10 cellular contexts compared by ENCODE assay signal in genomic region chr1:74010206-74010605, GRCh38.
DNase-seq lines count a peak whose midpoint lies in the region; ATAC-seq, FAIRE-seq and TF ChIP-seq lines count a peak whose summit lies in the region.
"Had no signal": no experiment of that assay in that cellular context is flagged by ENCODE, and none has a peak within 500 bp of the region (broad histone marks: within the 10 kb centered on the region; RNA-seq: fewer than 3 reads in every experiment).

No MANE protein-coding gene starts in this region.

- H3K27ac Mint-ChIP-seq in activated naive CD4-positive, alpha-beta T cell treated with anti-CD3 and anti-CD28 coated beads, Interleukin-2, amount 10 ng/mL, durations not matched to agents 7 days and 5 days: no peak overlapping the region

- CTCF ChIA-PET in activated naive CD4-positive, alpha-beta T cell treated with anti-CD3 and anti-CD28 coated beads, Interleukin-2, amount 10 ng/mL, durations not matched to agents 7 days and 5 days (lab: Charles Lee): no interaction called here

- no peaks in the 10 kb centered on the region for H3K27me3 Mint-ChIP-seq in activated naive CD4-positive, alpha-beta T cell treated with anti-CD3 and anti-CD28 coated beads, Interleukin-2, amount 10 ng/mL, durations not matched to agents 7 days and 5 days

- H3K9me2 ChIP-seq in Loucy (replicated peaks; ENCODE audit: low read depth, low read length): no peaks in the 10 kb centered on the region

- H3K79me2 ChIP-seq in Loucy (ENCODE audit: insufficient read depth, low read length): no peaks in the 10 kb centered on the region

- H3K4me2 ChIP-seq in Loucy (ENCODE audit: low read depth, low read length, poor library complexity, severe bottlenecking): peak overlapping the region; percentile 64

- TF ChIP-seq CTCF in Loucy (conservative IDR thresholded peaks at IDR 0.05; ENCODE audit: low read length): no peak

- H3K27ac ChIP-seq in small intestine (ENCODE audit: low read depth in 1 of 2, low read length in 1 of 2) (no peak overlapping the region), substantia nigra (ENCODE audit: low read depth, low read length, poor library complexity, severe bottlenecking) (no peak overlapping the region)
- H3K27ac ChIP-seq: right lobe of liver, thyroid gland had no signal

- H3K27me3 ChIP-seq in Loucy (ENCODE audit: insufficient read depth, low read length, poor library complexity, severe bottlenecking) (no peaks in the 10 kb centered on the region), small intestine (ENCODE audit: control insufficient read depth in 2 of 2, insufficient read depth in 2 of 2, low read length in 2 of 2) (no peaks in the 10 kb centered on the region)
- H3K27me3 ChIP-seq: right lobe of liver, thyroid gland had no signal

- no peak for FAIRE-seq in small intestine (lab: Jason Lieb, UNC)

- H3K36me3 Mint-ChIP-seq in activated naive CD4-positive, alpha-beta T cell treated with anti-CD3 and anti-CD28 coated beads, Interleukin-2, amount 10 ng/mL, durations not matched to agents 7 days and 5 days: no peaks in the 10 kb centered on the region

- H3K36me3 ChIP-seq in Loucy (ENCODE audit: insufficient read depth, low read length) (no peaks in the 10 kb centered on the region), small intestine (ENCODE audit: control insufficient read depth in 2 of 2, insufficient read depth in 2 of 2, low read length in 2 of 2) (no peaks in the 10 kb centered on the region)
- H3K36me3 ChIP-seq: right lobe of liver, thyroid gland had no signal

- no peaks in the 10 kb centered on the region for H3F3A ChIP-seq in Loucy (ENCODE audit: low read depth)

- H2AFZ ChIP-seq in Loucy (ENCODE audit: low read length): peak overlapping the region; percentile 86

- no peak for ATAC-seq in GM18520 (IDR thresholded peaks at IDR 0.05; ENCODE audit: unreplicated experiment)

- peaks cover 8% of the 10 kb centered on the region for H3K4me1 Mint-ChIP-seq in activated naive CD4-positive, alpha-beta T cell treated with anti-CD3 and anti-CD28 coated beads, Interleukin-2, amount 10 ng/mL, durations not matched to agents 7 days and 5 days

- no peak overlapping the region for H3K4me3 Mint-ChIP-seq in activated naive CD4-positive, alpha-beta T cell treated with anti-CD3 and anti-CD28 coated beads, Interleukin-2, amount 10 ng/mL, durations not matched to agents 7 days and 5 days

- H3K9me3 ChIP-seq in Loucy (ENCODE audit: insufficient read depth, low read depth, low read length): no peaks in the 10 kb centered on the region
- no peaks in the 10 kb centered on the region for H3K9me3 ChIP-seq in small intestine (ENCODE audit: control insufficient read depth, low read depth)
- H3K9me3 ChIP-seq: right lobe of liver, thyroid gland had no signal

- H3K9ac ChIP-seq in Loucy (ENCODE audit: low read depth, low read length, poor library complexity, severe bottlenecking): peak overlapping the region; percentile 44

- H3K4me1 ChIP-seq in Loucy (ENCODE audit: insufficient read depth, low read length, poor library complexity, severe bottlenecking) (peaks cover 4% of the 10 kb centered on the region), small intestine (ENCODE audit: control insufficient read depth in 2 of 2, insufficient read depth in 1 of 2, low read depth in 1 of 2, low read length in 1 of 2) (no peaks in the 10 kb centered on the region)
- H3K4me1 ChIP-seq: right lobe of liver, thyroid gland had no signal

- no peaks in the 10 kb centered on the region for H3K9me3 Mint-ChIP-seq in activated naive CD4-positive, alpha-beta T cell treated with anti-CD3 and anti-CD28 coated beads, Interleukin-2, amount 10 ng/mL, durations not matched to agents 7 days and 5 days

- no peaks in the 10 kb centered on the region for H4K20me1 ChIP-seq in Loucy (ENCODE audit: insufficient read depth, low read length, poor library complexity, severe bottlenecking)

- H3K4me3 ChIP-seq in Loucy (ENCODE audit: low read length, poor library complexity, severe bottlenecking) (peak overlapping the region; percentile 67), small intestine (ENCODE audit: low read depth in 1 of 2, low read length in 2 of 2) (peak overlapping the region in 1 of 2 donors; percentile 26)
- H3K4me3 ChIP-seq: right lobe of liver, thyroid gland had no signal

- peak; percentile 35 for DNase-seq in activated naive CD4-positive, alpha-beta T cell treated with anti-CD3 and anti-CD28 coated beads, Interleukin-2, amount 10 ng/mL, durations not matched to agents 7 days and 5 days
- DNase-seq in activated naive CD4-positive, alpha-beta T cell (lab: John Stamatoyannopoulos, UW): no peak
- DNase-seq in UCSD-AML1 (lab: John Stamatoyannopoulos, UW; ENCODE audit: unreplicated experiment) (peak; percentile 17), small intestine (peak; percentile 78), dermis blood vessel endothelial cell (no peak), substantia nigra (lab: John Stamatoyannopoulos, UW) (no peak)
- DNase-seq: right lobe of liver had no signal

- WGBS in small intestine, 3 donors: 30 to 67% (median 31%) methylated on average over 7 of the region's 7 CpGs

Comparison
In these comparisons a context has a peak if more than half of its experiments do, and no peak if none do; other contexts are left out.
1. DNase-seq: peak in activated naive CD4-positive, alpha-beta T cell treated with anti-CD3 and anti-CD28 coated beads, Interleukin-2, amount 10 ng/mL, durations not matched to agents 7 days and 5 days (single experiment), UCSD-AML1 (single experiment) and small intestine (single experiment); none in activated naive CD4-positive, alpha-beta T cell (0 of 4), dermis blood vessel endothelial cell (single experiment) and substantia nigra (0 of 49).